In genomic region chr19:32404213-32404938, GRCh38 we compare ENCODE assay signal across 8 cellular contexts. TPM values are rescaled to one million over a fixed set of nuclear protein-coding genes. Genes with fewer than 3 reads are reported as not detected.
DNase-seq lines count a peak whose midpoint lies in the region; FAIRE-seq and TF ChIP-seq lines count a peak whose summit lies in the region.

No MANE protein-coding gene starts in this region.

- FAIRE-seq in H1 (lab: Jason Lieb, UNC): no peak

- in situ Hi-C loops in GM13976 (cut with MboI; ENCODE audit: low sequenced_read_pairs, unreplicated experiment): no loop called here

- no peak overlapping the region for H3K56ac ChIP-seq in H1 (replicated peaks; ENCODE audit: insufficient read length, low read depth, low read length)

- POLR2A ChIA-PET in H1 (lab: Charles Lee; ENCODE audit: partially characterized antibody): interaction anchor here (0.8 to 3.3 kb wide), 6 partner anchors 11 to 167 kb away, joined by 3 to 13 read pairs (median 8); no protein-coding TSS in a partner anchor

- no peak overlapping the region for H3K4ac ChIP-seq in H1 (replicated peaks; ENCODE audit: insufficient read length, low read depth, low read length)

- H3K27ac ChIP-seq in OCI-LY3 (ENCODE audit: low read length) (peak overlapping the region; percentile 81; the same call in 1 of the 2 replicates), H1 (ENCODE audit: low read depth, low read length) (peak overlapping the region; percentile 96), neutrophil (peak overlapping the region; percentile 94)

- TF ChIP-seq RAD21 in H1 (IDR thresholded peaks at IDR 0.05 in 1 of 2, conservative IDR thresholded peaks at IDR 0.05 in 1 of 2; ENCODE audit: low read depth in 2 of 2, low read length in 2 of 2): no peak

- H4K20me1 ChIP-seq in OCI-LY3 (ENCODE audit: insufficient read depth, low read length): no peaks in the 10 kb centered on the region
- H4K20me1 ChIP-seq in H1 (replicated peaks in 1 of 2; ENCODE audit: control insufficient read depth in 1 of 2, insufficient read depth in 2 of 2, low read length in 2 of 2): peaks cover 2% of the 10 kb centered on the region in 2 experiments

- DNase-seq in ELR (ENCODE audit: low read depth) (peak; percentile 3), H1 (ENCODE audit: low read depth in 1 of 2, low spot score in 2 of 2) (no peak), GM13976 (ENCODE audit: low spot score) (no peak), putamen (ENCODE audit: low spot score) (no peak), NOMO-1 treated with DMSO at 0.1 percent for 48 hours (lab: John Stamatoyannopoulos, UW; ENCODE audit: unreplicated experiment) (no peak)
- DNase-seq in stimulated activated naive CD4-positive, alpha-beta T cell treated with Interleukin-2 at 50 U/mL for 16 hours (lab: John Stamatoyannopoulos, UW): no peak

- H2AFZ ChIP-seq in OCI-LY3 (ENCODE audit: low read depth, low read length) (no peak overlapping the region), H1 (ENCODE audit: low read length) (no peak overlapping the region)

- H3K9ac ChIP-seq in OCI-LY3 (ENCODE audit: low read length) (peak overlapping the region; percentile 83), H1 (replicated peaks in 1 of 4; ENCODE audit: extremely low read depth in 1 of 4, low read depth in 3 of 4, low read length in 3 of 4) (peak overlapping the region; percentile 34 to 94 (median 92))

- H3K18ac ChIP-seq in H1 (ENCODE audit: extremely low read depth, low read length): no peak overlapping the region

- no peak overlapping the region for H4K91ac ChIP-seq in H1 (replicated peaks; ENCODE audit: insufficient read length, low read length)

- CTCF ChIA-PET in H1 (lab: Charles Lee; ENCODE audit: partially characterized antibody): no interaction called here

- H3K9me3 ChIP-seq in OCI-LY3 (ENCODE audit: insufficient read depth, low read length) (no peaks in the 10 kb centered on the region), H1 (ENCODE audit: insufficient read depth in 2 of 2, low read depth in 1 of 2, low read length in 1 of 2) (no peaks in the 10 kb centered on the region), neutrophil (no peaks in the 10 kb centered on the region)

- TF ChIP-seq EP300 in H1 (IDR thresholded peaks at IDR 0.05; ENCODE audit: borderline replicate concordance in 1 of 2, low read depth in 2 of 2, low read length in 2 of 2): no peak

- whole genome bisulfite sequencing in H1 (ENCODE audit: extremely low coverage in 1 of 2, insufficient coverage in 1 of 2, insufficient read length in 1 of 2, insufficient replicate concordance in 2 of 2, low coverage in 1 of 2, low lambda C conversion rate in 2 of 2, missing lambda C conversion rate in 1 of 2), 2 experiments: 47% methylated on average over 20 of the region's 20 CpGs; no CpG with 5 or more reads in 1 of the 2 experiments

- H3K23ac ChIP-seq in H1 (ENCODE audit: insufficient read length): no peak overlapping the region

- H2BK15ac ChIP-seq in H1 (ENCODE audit: low read length): no peak overlapping the region

- TF ChIP-seq POLR2A in H1 (IDR thresholded peaks at IDR 0.05; ENCODE audit: control extremely low read depth in 1 of 2, low read depth in 2 of 2, low read length in 2 of 2): no peak

- peak overlapping the region; percentile 78 for H3K4me2 ChIP-seq in OCI-LY3 (ENCODE audit: low read length)
- H3K4me2 ChIP-seq in H1 (ENCODE audit: insufficient read depth in 1 of 2, low read depth in 2 of 2, low read length in 2 of 2): peak overlapping the region; percentile 72 to 76

- no peak overlapping the region for H2BK120ac ChIP-seq in H1 (replicated peaks; ENCODE audit: low read depth, low read length)

- peak overlapping the region; percentile 47; the same call in 1 of the 2 replicates for H2AK5ac ChIP-seq in H1 (ENCODE audit: low read depth, low read length)

- peaks cover 23% of the 10 kb centered on the region for H3K79me2 ChIP-seq in OCI-LY3 (ENCODE audit: low read length)
- H3K79me2 ChIP-seq in H1 (ENCODE audit: control insufficient read depth in 1 of 2, insufficient read depth in 2 of 2, low read length in 2 of 2): peaks cover 0 to 26% of the 10 kb centered on the region in 2 experiments; a peak in 2 of 4 replicates

- H4K5ac ChIP-seq in H1 (ENCODE audit: insufficient read length, low read depth, low read length): no peak overlapping the region

- peak overlapping the region; percentile 87; the same call in 1 of the 2 replicates for H2BK5ac ChIP-seq in H1 (ENCODE audit: low read depth, low read length)

- H3K23me2 ChIP-seq in H1 (ENCODE audit: low read depth, low read length): no peaks in the 10 kb centered on the region; the same call in 1 of the 2 replicates

- no peaks in the 10 kb centered on the region for H3K27me3 ChIP-seq in OCI-LY3 (ENCODE audit: low read depth, low read length)
- no peaks in the 10 kb centered on the region; a peak in 1 of 7 replicates for H3K27me3 ChIP-seq in H1 (replicated peaks in 1 of 4; ENCODE audit: control insufficient read depth in 3 of 4, extremely low read depth in 1 of 4, insufficient read depth in 3 of 4, low read length in 3 of 4)
- no peaks in the 10 kb centered on the region for H3K27me3 ChIP-seq in neutrophil

- TF ChIP-seq CTCF in OCI-LY3 (IDR thresholded peaks at IDR 0.05; ENCODE audit: low read depth, low read length) (no peak), H1 (IDR thresholded peaks at IDR 0.05; ENCODE audit: control extremely low read depth in 1 of 3, insufficient read depth in 1 of 3, low read depth in 1 of 3, low read length in 3 of 3) (no peak), neutrophil (IDR thresholded peaks at IDR 0.05) (no peak), GM13976 (IDR thresholded peaks at IDR 0.05; ENCODE audit: borderline replicate concordance, control extremely low read depth, extremely low read depth, insufficient read depth, missing control alignments) (no peak)

- H3K4me1 ChIP-seq in OCI-LY3 (ENCODE audit: low read length) (peaks cover 15% of the 10 kb centered on the region), H1 (replicated peaks in 1 of 4; ENCODE audit: control insufficient read depth in 3 of 4, insufficient read depth in 4 of 4, low read length in 3 of 4) (peaks cover 2 to 14% (median 7%) of the 10 kb centered on the region in 4 experiments; a peak in 6 of 7 replicates), neutrophil (ENCODE audit: control insufficient read depth in 1 of 2, insufficient read depth in 1 of 2, low read depth in 1 of 2, low read length in 1 of 2) (peaks cover 44% of the 10 kb centered on the region in 2 experiments)

- no peak overlapping the region for H3K14ac ChIP-seq in H1 (ENCODE audit: insufficient read length)

- 0 out of 2 replicates have a peak, but pooled peaks cover 3% of the 10 kb centered on the region for H3K79me1 ChIP-seq in H1 (ENCODE audit: low read depth, low read length)

- H3K36me3 ChIP-seq in OCI-LY3 (replicated peaks; ENCODE audit: low read depth, low read length) (peaks cover 8% of the 10 kb centered on the region), H1 (ENCODE audit: control insufficient read depth in 2 of 4, insufficient read depth in 4 of 4, low read length in 3 of 4) (peaks cover 0 to 12% (median 7%) of the 10 kb centered on the region in 4 experiments; a peak in 6 of 8 replicates), neutrophil (peaks cover 7% of the 10 kb centered on the region)

- no peak overlapping the region; the same call in 1 of the 2 replicates for H4K8ac ChIP-seq in H1 (ENCODE audit: extremely low read depth, insufficient read depth, low read length)

- no peak overlapping the region for H2BK12ac ChIP-seq in H1 (ENCODE audit: low read depth, low read length)

- no peak overlapping the region for H2BK20ac ChIP-seq in H1 (ENCODE audit: low read length)

- peak overlapping the region; percentile 87 for H3K4me3 ChIP-seq in OCI-LY3 (ENCODE audit: low read length)
- H3K4me3 ChIP-seq in H1 (ENCODE audit: extremely low read depth in 1 of 4, insufficient read depth in 2 of 4, low read depth in 3 of 4, low read length in 4 of 4): peak overlapping the region; percentile 76 to 89 (median 87)
- H3K4me3 ChIP-seq in neutrophil (ENCODE audit: low read depth in 1 of 2, low read length in 1 of 2): peak overlapping the region; percentile 68 to 88

TF ChIP-seq in H1, 55 proteins besides CTCF, POLR2A, EP300 and RAD21 (continues in another document):
- TF ChIP-seq KDM4A (IDR thresholded peaks at IDR 0.05; ENCODE audit: low read depth, low read length, severe bottlenecking) (no peak), TAF1 (IDR thresholded peaks at IDR 0.05; ENCODE audit: low read depth, low read length) (no peak), RBBP5 (IDR thresholded peaks at IDR 0.05; ENCODE audit: borderline replicate concordance, low read depth, low read length) (no peak; the same call in 1 of the 2 replicates), HDAC6 (IDR thresholded peaks at IDR 0.05; ENCODE audit: low read depth, low read length) (no peak), TBP (IDR thresholded peaks at IDR 0.05; ENCODE audit: low read depth, low read length) (no peak), MAX (IDR thresholded peaks at IDR 0.05) (no peak)
- TF ChIP-seq, protein P1, sequence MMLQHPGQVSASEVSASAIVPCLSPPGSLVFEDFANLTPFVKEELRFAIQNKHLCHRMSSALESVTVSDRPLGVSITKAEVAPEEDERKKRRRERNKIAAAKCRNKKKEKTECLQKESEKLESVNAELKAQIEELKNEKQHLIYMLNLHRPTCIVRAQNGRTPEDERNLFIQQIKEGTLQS (IDR thresholded peaks at IDR 0.05; ENCODE audit: insufficient read depth, low read depth, low read length): no peak

RNA-seq across cellular contexts. Expression of gene DPY19L3, which starts 1.2 kb away (rescaled TPM):
- 60.2 and 60.7 TPM in 2 replicates for total RNA-seq in H1 (2021; fragmentation: NEBNext Ultra II Directional; extraction: Animal tissue kit (Norgen Biotek cat#: 25700))
- 35.3 and 61.6 TPM in 2 replicates for polyA plus RNA-seq in H1 (2011; rRNA removed)
- 58.4 TPM for polyA plus RNA-seq in H1 (2011; cell fraction: cytosol; rRNA removed)
- polyA plus RNA-seq in H1 (2011; cell fraction: nucleus; rRNA removed): 153 TPM
- 26.4 to 35.1 TPM (median 30.0 TPM) in 4 replicates for polyA plus RNA-seq in H1 (2012, experiment 1 of 2)
- 2.4 TPM for polyA plus RNA-seq in H1 (2012, experiment 2 of 2)
- polyA plus RNA-seq in H1 (2013, experiment 1 of 2): 33.9 TPM
- 33.7 TPM for polyA plus RNA-seq in H1 (2013, experiment 2 of 2)
- polyA minus RNA-seq in H1 (2011; rRNA and poly(A)+ RNA removed): 98.3 and 128 TPM in 2 replicates
- polyA minus RNA-seq in H1 (2011; cell fraction: cytosol; rRNA and poly(A)+ RNA removed): 69.6 TPM
- 110 TPM for polyA minus RNA-seq in H1 (2011; cell fraction: nucleus; rRNA and poly(A)+ RNA removed)

RNA-seq across cellular contexts. Expression of gene ZNF507, which starts 59.0 kb away (rescaled TPM):
- total RNA-seq in H1 (2021; fragmentation: NEBNext Ultra II Directional; extraction: Animal tissue kit (Norgen Biotek cat#: 25700)): 28.8 TPM in 2 replicates
- 6.7 and 8.6 TPM in 2 replicates for polyA plus RNA-seq in H1 (2011; rRNA removed)
- 13.4 TPM for polyA plus RNA-seq in H1 (2011; cell fraction: cytosol; rRNA removed)
- polyA plus RNA-seq in H1 (2011; cell fraction: nucleus; rRNA removed): 9.0 TPM
- polyA plus RNA-seq in H1 (2012, experiment 1 of 2): 11.6 to 19.7 TPM (median 14.5 TPM) in 4 replicates
- polyA plus RNA-seq in H1 (2012, experiment 2 of 2): 0.45 TPM
- polyA plus RNA-seq in H1 (2013, experiment 1 of 2): 11.8 TPM
- polyA plus RNA-seq in H1 (2013, experiment 2 of 2): 11.6 TPM
- 33.6 and 53.0 TPM in 2 replicates for polyA minus RNA-seq in H1 (2011; rRNA and poly(A)+ RNA removed)
- 15.1 TPM for polyA minus RNA-seq in H1 (2011; cell fraction: cytosol; rRNA and poly(A)+ RNA removed)
- polyA minus RNA-seq in H1 (2011; cell fraction: nucleus; rRNA and poly(A)+ RNA removed): 37.4 TPM
